8 cellular contexts compared by ENCODE assay signal in genomic region chr17:14068542-14069250, GRCh38. TPM values are rescaled to one million over a fixed set of nuclear protein-coding genes. Genes with fewer than 3 reads are reported as not detected.
DNase-seq lines count a peak whose midpoint lies in the region; ATAC-seq, FAIRE-seq and TF ChIP-seq lines count a peak whose summit lies in the region.

No MANE protein-coding gene starts in this region.

- peaks cover 7% of the 10 kb centered on the region for H3K36me3 Mint-ChIP-seq in T-helper 17 cell (ENCODE audit: low read depth)

- H3K9me3 ChIP-seq in T-helper 17 cell (ENCODE audit: control insufficient read depth, low read length, poor library complexity, severe bottlenecking) (no peaks in the 10 kb centered on the region), stomach (no peaks in the 10 kb centered on the region)

- no peak for FAIRE-seq in RCC 7860 (lab: Jason Lieb, UNC)

- WGBS in stomach, 5 donors, result 14 to 18% (median 17%) methylated on average over 25 of the region's 25 CpGs

- TF ChIP-seq CTCF in stomach (IDR thresholded peaks at IDR 0.05), result no peak

- DNase-seq in T-helper 17 cell (no peak), stomach (no peak), NCI-H1048 (lab: John Stamatoyannopoulos, UW) (no peak), RCC 7860 (ENCODE audit: low spot score) (no peak)

- no peak for TF ChIP-seq EP300 in stomach (IDR thresholded peaks at IDR 0.05)

- H3K4me1 Mint-ChIP-seq in T-helper 17 cell, result peaks cover 33% of the 10 kb centered on the region

- intact Hi-C loops in stomach (cut with DNase I; ENCODE audit: low total_unique reads), result no loop called here

- no peaks in the 10 kb centered on the region for H3K27me3 ChIP-seq in stomach

- H3K27ac ChIP-seq in stomach, result peak overlapping the region; percentile 79 to 89 (median 83)

- H3K27me3 Mint-ChIP-seq in T-helper 17 cell, result no peaks in the 10 kb centered on the region

- peaks cover 7 to 35% (median 31%) of the 10 kb centered on the region in 4 donors for H3K4me1 ChIP-seq in stomach

- peak; percentile 21 for ATAC-seq in GM18511 (IDR thresholded peaks at IDR 0.05; ENCODE audit: unreplicated experiment)
- ATAC-seq in HG02763 (IDR thresholded peaks at IDR 0.05; ENCODE audit: unreplicated experiment), result peak; percentile 9
- ATAC-seq in T-helper 17 cell, result peak; percentile 24
- ATAC-seq in HG02981 (IDR thresholded peaks at IDR 0.05; ENCODE audit: unreplicated experiment), result no peak

- no peak for TF ChIP-seq POLR2A in stomach (IDR thresholded peaks at IDR 0.05)

- peak overlapping the region; percentile 98 for H3K4me3 Mint-ChIP-seq in T-helper 17 cell

- no peaks in the 10 kb centered on the region for H3K36me3 ChIP-seq in stomach

- H3K27ac Mint-ChIP-seq in T-helper 17 cell, result peak overlapping the region; percentile 96

- H3K4me3 ChIP-seq in iPS-11a (ENCODE audit: low read depth, low read length), result peak overlapping the region; percentile 99
- peak overlapping the region; percentile 80 to 96 (median 96) for H3K4me3 ChIP-seq in stomach

RNA-seq across cellular contexts. Expression of gene COX10, which starts 0.6 kb away (rescaled TPM):
- 10 to 100 TPM; 16.9 to 19.6 TPM for total RNA-seq in T-helper 17 cell
- total RNA-seq in stomach, result 10 to 100 TPM in 4 of 5 donors, 1 to 10 TPM in 1; 7.6 to 40.4 (median 25.4) TPM
- 10 to 100 TPM in 1 of 3 donors, 1 to 10 TPM in 2; 8.5 to 16.3 (median 9.7) TPM for polyA plus RNA-seq in stomach
